ENCODE assay signal across 8 cellular contexts in genomic region chr2:222052934-222053367, GRCh38.
DNase-seq lines count a peak whose midpoint lies in the region; ATAC-seq and TF ChIP-seq lines count a peak whose summit lies in the region.
"Had no signal": no experiment of that assay in that cellular context is flagged by ENCODE, and none has a peak within 500 bp of the region (broad histone marks: within the 10 kb centered on the region; RNA-seq: fewer than 3 reads in every experiment).

No MANE protein-coding gene starts in this region.

- H3K27ac ChIP-seq in PC-3 (ENCODE audit: low read length): no peak overlapping the region
- H3K27ac ChIP-seq in testis: no peak overlapping the region
- H3K27ac ChIP-seq: KMS-11 had no signal

- no peaks in the 10 kb centered on the region for H3K9me3 ChIP-seq in PC-3 (ENCODE audit: low read length)
- H3K9me3 ChIP-seq in testis: no peaks in the 10 kb centered on the region

- peaks cover 79% of the 10 kb centered on the region for H3K27me3 Mint-ChIP-seq in mesothelial cell of epicardium (ENCODE audit: low read depth)
- peaks cover 19% of the 10 kb centered on the region for H3K27me3 Mint-ChIP-seq in activated CD4-positive, alpha-beta memory T cell treated with anti-CD3 and anti-CD28 coated beads, Interleukin-2, amount 10 ng/mL, durations not matched to agents 7 days and 5 days

- no peak overlapping the region for H3K4me2 ChIP-seq in PC-3 (ENCODE audit: low read length)
- H3K4me2 ChIP-seq: KMS-11 had no signal

- H3K9ac ChIP-seq in PC-3 (ENCODE audit: low read length): no peak overlapping the region
- H3K9ac ChIP-seq: KMS-11 had no signal

- no peaks in the 10 kb centered on the region for H3K4me1 Mint-ChIP-seq in mesothelial cell of epicardium
- no peaks in the 10 kb centered on the region for H3K4me1 Mint-ChIP-seq in activated CD4-positive, alpha-beta memory T cell treated with anti-CD3 and anti-CD28 coated beads, Interleukin-2, amount 10 ng/mL, durations not matched to agents 7 days and 5 days

- H3K27ac Mint-ChIP-seq in mesothelial cell of epicardium: no peak overlapping the region
- H3K27ac Mint-ChIP-seq in activated CD4-positive, alpha-beta memory T cell treated with anti-CD3 and anti-CD28 coated beads, Interleukin-2, amount 10 ng/mL, durations not matched to agents 7 days and 5 days: no peak overlapping the region

- no peak overlapping the region for H2AFZ ChIP-seq in PC-3 (ENCODE audit: low read length)

- no peaks in the 10 kb centered on the region for H3K9me2 ChIP-seq in PC-3 (replicated peaks; ENCODE audit: low read length)

- no peak overlapping the region for H3K4me3 Mint-ChIP-seq in mesothelial cell of epicardium
- H3K4me3 Mint-ChIP-seq in activated CD4-positive, alpha-beta memory T cell treated with anti-CD3 and anti-CD28 coated beads, Interleukin-2, amount 10 ng/mL, durations not matched to agents 7 days and 5 days: no peak overlapping the region

- WGBS in testis, 2 donors: 11 to 25% methylated on average over 9 of the region's 9 CpGs

- no peak overlapping the region for H3K4me3 ChIP-seq in PC-3 (ENCODE audit: low read length)
- H3K4me3 ChIP-seq in testis: no peak overlapping the region

- H3K79me2 ChIP-seq in PC-3 (ENCODE audit: low read length): no peaks in the 10 kb centered on the region

- peak; percentile 43; the same call in 1 of the 2 replicates for TF ChIP-seq CTCF in PC-3 (conservative IDR thresholded peaks at IDR 0.05; ENCODE audit: low read depth, low read length)
- peak; percentile 18 for TF ChIP-seq CTCF in mesothelial cell of epicardium (IDR thresholded peaks at IDR 0.05; ENCODE audit: unreplicated experiment)
- no peak for TF ChIP-seq CTCF in testis (IDR thresholded peaks at IDR 0.05)

- H3K36me3 ChIP-seq in PC-3 (ENCODE audit: low read depth, low read length): no peaks in the 10 kb centered on the region
- H3K36me3 ChIP-seq in testis (ENCODE audit: low read depth, missing control alignments): no peaks in the 10 kb centered on the region

- no peaks in the 10 kb centered on the region for H3K9me3 Mint-ChIP-seq in mesothelial cell of epicardium
- H3K9me3 Mint-ChIP-seq in activated CD4-positive, alpha-beta memory T cell treated with anti-CD3 and anti-CD28 coated beads, Interleukin-2, amount 10 ng/mL, durations not matched to agents 7 days and 5 days: no peaks in the 10 kb centered on the region

- no peak for TF ChIP-seq POLR2A in testis (IDR thresholded peaks at IDR 0.05)

- CTCF ChIA-PET in PC-3 (lab: Charles Lee): interaction anchor here (0.7 kb wide), 1 partner anchor 27 kb away, joined by 3 read pairs; no protein-coding TSS in a partner anchor
- CTCF ChIA-PET in activated CD4-positive, alpha-beta memory T cell treated with anti-CD3 and anti-CD28 coated beads, Interleukin-2, amount 10 ng/mL, durations not matched to agents 7 days and 5 days (lab: Charles Lee): no interaction called here

- H3K36me3 Mint-ChIP-seq in mesothelial cell of epicardium: no peaks in the 10 kb centered on the region
- no peaks in the 10 kb centered on the region for H3K36me3 Mint-ChIP-seq in activated CD4-positive, alpha-beta memory T cell treated with anti-CD3 and anti-CD28 coated beads, Interleukin-2, amount 10 ng/mL, durations not matched to agents 7 days and 5 days (ENCODE audit: low read depth)

- no peaks in the 10 kb centered on the region for H4K20me1 ChIP-seq in PC-3 (ENCODE audit: low read length)

- intact Hi-C loops in PC-3 (cut with micrococcal nuclease): loop anchor here (10.0 kb wide), 4 partner anchors 232 to 562 kb away; no protein-coding TSS in a partner anchor
- intact Hi-C loops in testis (cut with DNase I; ENCODE audit: low total_unique reads): no loop called here

- H3K27me3 ChIP-seq in PC-3 (ENCODE audit: low read length) (peaks cover 21% of the 10 kb centered on the region; the same call in 1 of the 2 replicates), testis (no peaks in the 10 kb centered on the region)

- no peaks in the 10 kb centered on the region for H3F3A ChIP-seq in PC-3 (ENCODE audit: low read length, unreplicated experiment)

- DNase-seq in PC-3: peak; percentile 17
- DNase-seq in mesothelial cell of epicardium (ENCODE audit: low spot score in 2 of 2, unreplicated experiment in 2 of 2): no peak
- no peak for DNase-seq in testis
- no peak for DNase-seq in activated CD4-positive, alpha-beta memory T cell treated with anti-CD3 and anti-CD28 coated beads, Interleukin-2, amount 10 ng/mL, durations not matched to agents 7 days and 5 days

- POLR2A ChIA-PET in PC-3 (lab: Charles Lee; ENCODE audit: unreplicated experiment): no interaction called here
- POLR2A ChIA-PET in activated CD4-positive, alpha-beta memory T cell treated with anti-CD3 and anti-CD28 coated beads, Interleukin-2, amount 10 ng/mL, durations not matched to agents 7 days and 5 days (lab: Charles Lee): no interaction called here

- H3K4me1 ChIP-seq in PC-3 (ENCODE audit: insufficient read depth, low read length) (peaks cover 6% of the 10 kb centered on the region), testis (no peaks in the 10 kb centered on the region)

- ATAC-seq in GM18868 (IDR thresholded peaks at IDR 0.05; ENCODE audit: unreplicated experiment) (peak; percentile 83), HG02642 (IDR thresholded peaks at IDR 0.05; ENCODE audit: poor library complexity, unreplicated experiment) (peak; percentile 51), PC-3 (no peak), HG03097 (IDR thresholded peaks at IDR 0.05; ENCODE audit: low FRiP score, unreplicated experiment) (no peak)

- BruUV-seq in PC-3 (replicated peaks; lab: Mats Ljungman, UMichigan): no TSS peak

Comparison
In these comparisons a context has a peak if more than half of its experiments do, and no peak if none do; other contexts are left out.
1. ATAC-seq: peak in GM18868 (single experiment) and HG02642 (single experiment); none in PC-3 (single experiment) and HG03097 (single experiment).
2. CTCF ChIP-seq: peak in PC-3 (single experiment) and mesothelial cell of epicardium (single experiment); none in testis (0 of 3).